In genomic region chr4:150662686-150663085, GRCh38 we compare ENCODE assay signal across 18 cellular contexts.
A peak's percentile ranks its signal among the peaks of the same experiment; 100 is the strongest.
DNase-seq lines count a peak whose midpoint lies in the region; ATAC-seq, FAIRE-seq and TF ChIP-seq lines count a peak whose summit lies in the region.
"Had no signal": no experiment of that assay in that cellular context is flagged by ENCODE, and none has a peak within 500 bp of the region (broad histone marks: within the 10 kb centered on the region; RNA-seq: fewer than 3 reads in every experiment).

No MANE protein-coding gene starts in this region.

- H3K9ac ChIP-seq in HepG2 (ENCODE audit: insufficient read depth, low read depth, low read length) (no peak overlapping the region), mesendoderm (ENCODE audit: low read length) (no peak overlapping the region)
- H3K9ac ChIP-seq: BLaER1 treated with 17β-estradiol and CSF1 and Interleukin-3, amounts not matched to agents 10 nM and 100 nM had no signal

- H3K27ac Mint-ChIP-seq in WTC11 (no peak overlapping the region; the same call in 1 of the 2 replicates), glutamatergic neuron (ENCODE audit: unreplicated experiment) (no peak overlapping the region)
- H3K27ac Mint-ChIP-seq: B cell; CD8-positive, alpha-beta T cell had no signal

- H3K27me3 ChIP-seq in HepG2 (ENCODE audit: control insufficient read depth in 1 of 2, insufficient read depth in 2 of 2, low read length in 2 of 2) (no peaks in the 10 kb centered on the region), right lobe of liver (no peaks in the 10 kb centered on the region), mesendoderm (ENCODE audit: insufficient read depth, low read length, poor library complexity) (no peaks in the 10 kb centered on the region)
- H3K27me3 ChIP-seq: BLaER1 treated with 17β-estradiol and CSF1 and Interleukin-3, amounts not matched to agents 10 nM and 100 nM had no signal

- no peak overlapping the region for H3K56ac ChIP-seq in mesendoderm (ENCODE audit: low read length)

- H2BK5ac ChIP-seq in mesendoderm (ENCODE audit: low read length), result no peak overlapping the region

- DNase-seq in HepG2 (ENCODE audit: low spot score) (no peak), right lobe of liver (no peak), WTC11 (ENCODE audit: low spot score) (no peak), mesendoderm (peak; percentile 73), glutamatergic neuron (no peak), dedifferentiated amniotic fluid mesenchymal stem cell (ENCODE audit: extremely low spot score) (no peak), DMS 273 treated with DMSO at 0.1 percent for 48 hours (lab: John Stamatoyannopoulos, UW) (no peak)
- DNase-seq: Calu3; CD8-positive, alpha-beta T cell; DMS53; DND-41; EL; HCEC 1CT; IMR-90 had no signal

- no peak overlapping the region for H4K8ac ChIP-seq in mesendoderm (ENCODE audit: low read depth, low read length)

- no peaks in the 10 kb centered on the region for H3K9me3 ChIP-seq in HepG2 (ENCODE audit: low read length)
- H3K9me3 ChIP-seq in right lobe of liver, result no peaks in the 10 kb centered on the region
- H3K9me3 ChIP-seq: BLaER1 treated with 17β-estradiol and CSF1 and Interleukin-3, amounts not matched to agents 10 nM and 100 nM had no signal

- FAIRE-seq in HepG2 (lab: Jason Lieb, UNC), result no peak
- FAIRE-seq: GM12878, GM19239 had no signal

- H3K4me1 Mint-ChIP-seq in WTC11, result peaks cover 7% of the 10 kb centered on the region
- no peaks in the 10 kb centered on the region for H3K4me1 Mint-ChIP-seq in glutamatergic neuron (ENCODE audit: low read depth, unreplicated experiment)
- H3K4me1 Mint-ChIP-seq: B cell had no signal

- no peak overlapping the region for H3K4me3 Mint-ChIP-seq in WTC11
- H3K4me3 Mint-ChIP-seq in glutamatergic neuron (ENCODE audit: unreplicated experiment), result no peak overlapping the region
- H3K4me3 Mint-ChIP-seq: B cell; CD8-positive, alpha-beta T cell had no signal

- no peak overlapping the region for H2BK120ac ChIP-seq in mesendoderm (ENCODE audit: low read depth, low read length)

- TF ChIP-seq RAD21 in HepG2 (CRISPR knock-in tag; IDR thresholded peaks at IDR 0.05), result no peak

- H3K4me1 ChIP-seq in HepG2 (ENCODE audit: insufficient read depth, low read length), result no peaks in the 10 kb centered on the region
- H3K4me1 ChIP-seq in right lobe of liver, result no peaks in the 10 kb centered on the region
- peaks cover 5% of the 10 kb centered on the region for H3K4me1 ChIP-seq in mesendoderm (ENCODE audit: control insufficient read depth, low read depth, low read length)
- H3K4me1 ChIP-seq: BLaER1 treated with 17β-estradiol and CSF1 and Interleukin-3, amounts not matched to agents 10 nM and 100 nM had no signal

- H3K79me1 ChIP-seq in mesendoderm (ENCODE audit: low read length), result no peaks in the 10 kb centered on the region

- TF ChIP-seq POLR2A in HepG2 (IDR thresholded peaks at IDR 0.05; ENCODE audit: insufficient read depth in 1 of 2, low read depth in 2 of 2, low read length in 2 of 2) (no peak), right lobe of liver (IDR thresholded peaks at IDR 0.05) (no peak)

- TF ChIP-seq EP300 in HepG2 (IDR thresholded peaks at IDR 0.05; ENCODE audit: low read depth in 2 of 2, low read length in 2 of 2) (no peak), HepG2 (CRISPR knock-in tag; IDR thresholded peaks at IDR 0.05; ENCODE audit: borderline replicate concordance) (no peak)

- H3K18ac ChIP-seq in mesendoderm (ENCODE audit: low read length), result no peak overlapping the region

- no peak for TF ChIP-seq CTCF in HepG2 (CRISPR knock-in tag; IDR thresholded peaks at IDR 0.05)
- TF ChIP-seq CTCF in right lobe of liver (IDR thresholded peaks at IDR 0.05), result no peak
- no peak for TF ChIP-seq CTCF in WTC11 (IDR thresholded peaks at IDR 0.05)
- no peak for TF ChIP-seq CTCF in glutamatergic neuron (IDR thresholded peaks at IDR 0.05; ENCODE audit: partially characterized antibody, unreplicated experiment)

- H3K4me3 ChIP-seq in HepG2 (replicated peaks in 1 of 3; ENCODE audit: insufficient read depth in 1 of 3, low read depth in 2 of 3, low read length in 3 of 3) (no peak overlapping the region), right lobe of liver (no peak overlapping the region), mesendoderm (ENCODE audit: low read length) (no peak overlapping the region)
- H3K4me3 ChIP-seq: BLaER1 treated with 17β-estradiol and CSF1 and Interleukin-3, amounts not matched to agents 10 nM and 100 nM; GM12878 had no signal

- H3K4me2 ChIP-seq in HepG2 (ENCODE audit: low read depth, low read length) (no peak overlapping the region), mesendoderm (ENCODE audit: low read length) (no peak overlapping the region)
- H3K4me2 ChIP-seq: BLaER1 treated with 17β-estradiol and CSF1 and Interleukin-3, amounts not matched to agents 10 nM and 100 nM had no signal

- H3K36me3 ChIP-seq in HepG2 (replicated peaks in 1 of 2; ENCODE audit: control insufficient read depth in 1 of 2, insufficient read depth in 2 of 2, low read length in 2 of 2), result no peaks in the 10 kb centered on the region
- no peaks in the 10 kb centered on the region for H3K36me3 ChIP-seq in right lobe of liver
- H3K36me3 ChIP-seq in mesendoderm (ENCODE audit: control insufficient read depth, insufficient read depth, low read length), result no peaks in the 10 kb centered on the region
- H3K36me3 ChIP-seq: BLaER1 treated with 17β-estradiol and CSF1 and Interleukin-3, amounts not matched to agents 10 nM and 100 nM had no signal

- H3K9me3 Mint-ChIP-seq in WTC11 (no peaks in the 10 kb centered on the region), glutamatergic neuron (ENCODE audit: unreplicated experiment) (no peaks in the 10 kb centered on the region)
- H3K9me3 Mint-ChIP-seq: CD8-positive, alpha-beta T cell had no signal

- WGBS in HepG2 (ENCODE audit: low lambda C conversion rate), result 100% methylated on average over 1 of the region's 1 CpG
- WGBS in right lobe of liver (ENCODE audit: insufficient coverage, low coverage, low lambda C conversion rate, missing lambda C conversion rate), result 100% methylated on average over 1 of the region's 1 CpG
- WGBS in mesendoderm (ENCODE audit: extremely low coverage, insufficient coverage, low lambda C conversion rate), result no CpG with 5 or more reads among the region's 1 CpG

- POLR2A ChIA-PET in HepG2 (lab: Yijun Ruan, JAX), result no interaction called here
- POLR2A ChIA-PET in WTC11 (lab: Charles Lee), result no interaction called here

- H3K36me3 Mint-ChIP-seq in WTC11, result peaks cover 5% of the 10 kb centered on the region; the same call in 1 of the 2 replicates
- H3K36me3 Mint-ChIP-seq in glutamatergic neuron (ENCODE audit: unreplicated experiment), result no peaks in the 10 kb centered on the region

- H2AFZ ChIP-seq in HepG2 (ENCODE audit: low read length), result no peak overlapping the region

- BruUV-seq in HepG2 (replicated peaks; lab: Mats Ljungman, UMichigan), result TSS peak; percentile 27

- CTCF ChIA-PET in HepG2 (lab: Yijun Ruan, JAX; ENCODE audit: low intra/inter-chr PET ratio, low total read pairs) (no interaction called here), WTC11 (lab: Charles Lee) (no interaction called here)

- no peak overlapping the region for H2BK15ac ChIP-seq in mesendoderm (replicated peaks; ENCODE audit: low read depth)

- no peak overlapping the region for H2AK5ac ChIP-seq in mesendoderm (ENCODE audit: low read length)

- no peaks in the 10 kb centered on the region for H4K20me1 ChIP-seq in HepG2 (ENCODE audit: insufficient read depth, low read length)
- H4K20me1 ChIP-seq: BLaER1 treated with 17β-estradiol and CSF1 and Interleukin-3, amounts not matched to agents 10 nM and 100 nM had no signal

- H3K27ac ChIP-seq in HepG2 (ENCODE audit: extremely low read length, insufficient read depth, low read length), result no peak overlapping the region
- no peak overlapping the region for H3K27ac ChIP-seq in right lobe of liver
- no peak overlapping the region for H3K27ac ChIP-seq in mesendoderm (ENCODE audit: low read depth, low read length)
- H3K27ac ChIP-seq: BLaER1 treated with 17β-estradiol and CSF1 and Interleukin-3, amounts not matched to agents 10 nM and 100 nM had no signal

- ATAC-seq in HepG2 (no peak), right lobe of liver (no peak), WTC11 (peak; percentile 36; the same call in 1 of the 2 replicates)
- ATAC-seq: CD8-positive, alpha-beta T cell; GM12878 had no signal

- H3K23ac ChIP-seq in mesendoderm (ENCODE audit: low read length), result no peak overlapping the region

- intact Hi-C loops in HepG2 (cut with micrococcal nuclease; ENCODE audit: unreplicated experiment), result no loop called here
- intact Hi-C loops in right lobe of liver (cut with DNase I), result no loop called here

- H3K4ac ChIP-seq in mesendoderm (ENCODE audit: low read depth, low read length), result no peak overlapping the region

- in situ Hi-C loops in HepG2 (cut with HindIII; ENCODE audit: extremely low pct_ligation_motif_present, low pct_unique_long_range_greater_than_20kb), result no loop called here

- H3K79me2 ChIP-seq in HepG2 (ENCODE audit: insufficient read depth, low read length), result no peaks in the 10 kb centered on the region
- no peaks in the 10 kb centered on the region for H3K79me2 ChIP-seq in mesendoderm (ENCODE audit: control insufficient read depth, insufficient read depth, low read length)

- no peak overlapping the region for H4K5ac ChIP-seq in mesendoderm (ENCODE audit: low read length)

- H3K27me3 Mint-ChIP-seq in WTC11 (ENCODE audit: low read depth), result no peaks in the 10 kb centered on the region
- H3K27me3 Mint-ChIP-seq in glutamatergic neuron (ENCODE audit: unreplicated experiment), result no peaks in the 10 kb centered on the region
- H3K27me3 Mint-ChIP-seq: B cell had no signal

TF ChIP-seq in HepG2, 621 proteins besides CTCF, POLR2A, EP300 and RAD21 (continues in another document):
- TF ChIP-seq SETDB1 (CRISPR knock-in tag; IDR thresholded peaks at IDR 0.05; ENCODE audit: borderline replicate concordance) (no peak), ARNT2 (CRISPR knock-in tag; IDR thresholded peaks at IDR 0.05; ENCODE audit: low read depth) (no peak), ATM (IDR thresholded peaks at IDR 0.05; ENCODE audit: borderline replicate concordance) (no peak), TCF12 (IDR thresholded peaks at IDR 0.05) (no peak), TCF12 (CRISPR knock-in tag; IDR thresholded peaks at IDR 0.05) (no peak), MTA3 (CRISPR knock-in tag; IDR thresholded peaks at IDR 0.05) (no peak), ZNF326 (CRISPR knock-in tag; IDR thresholded peaks at IDR 0.05; ENCODE audit: borderline replicate concordance) (no peak)

TF ChIP-seq in WTC11, 78 proteins besides CTCF, POLR2A, EP300 and RAD21 (continues in another document):
- TF ChIP-seq E2F4 (CRISPR knock-in tag; IDR thresholded peaks at IDR 0.05; ENCODE audit: borderline replicate concordance, low read depth) (no peak), FOXP1 (CRISPR knock-in tag; IDR thresholded peaks at IDR 0.05; ENCODE audit: borderline replicate concordance) (no peak)
